ENCODE assay signal across 8 cellular contexts in genomic region chr9:123268240-123268949, GRCh38. TPM values are rescaled to one million over a fixed set of nuclear protein-coding genes. Genes with fewer than 3 reads are reported as not detected.
DNase-seq lines count a peak whose midpoint lies in the region; ATAC-seq and TF ChIP-seq lines count a peak whose summit lies in the region.

TSS of gene STRBP (minus strand) at chr9:123268586. CDS start at chr9:123184134, 84,452 bp downstream.

- TF ChIP-seq CTCF in GM12865 (IDR thresholded peaks at IDR 0.05; ENCODE audit: insufficient read depth, low read depth, low read length, missing control alignments) (no peak), SU-DHL-6 (IDR thresholded peaks at IDR 0.05; ENCODE audit: insufficient read depth, low read length, poor library complexity, severe bottlenecking) (no peak), type B pancreatic cell (conservative IDR thresholded peaks at IDR 0.05) (no peak)

- peaks cover 25% of the 10 kb centered on the region for H3K4me1 Mint-ChIP-seq in activated naive CD8-positive, alpha-beta T cell treated with anti-CD3 and anti-CD28 coated beads, Interleukin-2, amount 10 ng/mL, durations not matched to agents 7 days and 5 days
- H3K4me1 Mint-ChIP-seq in type B pancreatic cell (ENCODE audit: unreplicated experiment), result peaks cover 24% of the 10 kb centered on the region

- H4K20me1 ChIP-seq in SU-DHL-6 (ENCODE audit: low read depth, low read length), result peaks cover 9% of the 10 kb centered on the region; the same call in 1 of the 2 replicates

- H3K4me3 Mint-ChIP-seq in activated naive CD8-positive, alpha-beta T cell treated with anti-CD3 and anti-CD28 coated beads, Interleukin-2, amount 10 ng/mL, durations not matched to agents 7 days and 5 days, result peak within 1 kb of the TSS; percentile 86
- H3K4me3 Mint-ChIP-seq in type B pancreatic cell, result peak within 1 kb of the TSS; percentile 91

- H3K27ac ChIP-seq in SU-DHL-6 (ENCODE audit: low read depth, low read length), result peak within 1 kb of the TSS; percentile 76

- POLR2A ChIA-PET in activated naive CD8-positive, alpha-beta T cell treated with anti-CD3 and anti-CD28 coated beads, Interleukin-2, amount 10 ng/mL, durations not matched to agents 7 days and 5 days (lab: Charles Lee), result interaction anchor here (0.6 to 1.0 kb wide), 4 partner anchors 25 to 127 kb away, joined by 3 to 7 read pairs (median 4); no protein-coding TSS in a partner anchor

- H3K9me2 ChIP-seq in SU-DHL-6 (replicated peaks; ENCODE audit: insufficient read depth, low read length), result no peaks in the 10 kb centered on the region

- no peaks in the 10 kb centered on the region for H3K9me3 ChIP-seq in SU-DHL-6 (ENCODE audit: insufficient read depth, low read length)

- H3K4me3 ChIP-seq in GM12865 (ENCODE audit: low read depth, low read length) (peak within 1 kb of the TSS; percentile 89), SU-DHL-6 (ENCODE audit: insufficient read depth, low read length, poor library complexity, severe bottlenecking) (peak within 1 kb of the TSS; percentile 92)

- H3F3A ChIP-seq in SU-DHL-6 (ENCODE audit: insufficient read depth), result peaks cover 16% of the 10 kb centered on the region

- no peaks in the 10 kb centered on the region for H3K36me3 ChIP-seq in SU-DHL-6 (ENCODE audit: low read length)

- peaks cover 48% of the 10 kb centered on the region for H3K79me2 ChIP-seq in SU-DHL-6 (ENCODE audit: insufficient read depth, low read length)

- H3K36me3 Mint-ChIP-seq in activated naive CD8-positive, alpha-beta T cell treated with anti-CD3 and anti-CD28 coated beads, Interleukin-2, amount 10 ng/mL, durations not matched to agents 7 days and 5 days, result peaks cover 8% of the 10 kb centered on the region
- H3K36me3 Mint-ChIP-seq in type B pancreatic cell, result no peaks in the 10 kb centered on the region

- no peaks in the 10 kb centered on the region for H3K9me3 Mint-ChIP-seq in activated naive CD8-positive, alpha-beta T cell treated with anti-CD3 and anti-CD28 coated beads, Interleukin-2, amount 10 ng/mL, durations not matched to agents 7 days and 5 days
- no peaks in the 10 kb centered on the region for H3K9me3 Mint-ChIP-seq in type B pancreatic cell

- ATAC-seq in HG02678 (IDR thresholded peaks at IDR 0.05; ENCODE audit: unreplicated experiment), result peak; percentile 92
- ATAC-seq in activated naive CD8-positive, alpha-beta T cell treated with anti-CD3 and anti-CD28 coated beads, Interleukin-2, amount 10 ng/mL, durations not matched to agents 7 days and 5 days (ENCODE audit: low read depth), result peak; percentile 93

- peak within 1 kb of the TSS; percentile 74 for H3K27ac Mint-ChIP-seq in activated naive CD8-positive, alpha-beta T cell treated with anti-CD3 and anti-CD28 coated beads, Interleukin-2, amount 10 ng/mL, durations not matched to agents 7 days and 5 days
- peak within 1 kb of the TSS; percentile 44 for H3K27ac Mint-ChIP-seq in type B pancreatic cell

- DNase-seq in GM12865 (ENCODE audit: low read depth), result peak; percentile 97
- DNase-seq in NCI-H1105 (lab: John Stamatoyannopoulos, UW), result peak; percentile 90
- peak; percentile 97 for DNase-seq in activated naive CD8-positive, alpha-beta T cell treated with anti-CD3 and anti-CD28 coated beads, Interleukin-2, amount 10 ng/mL, durations not matched to agents 7 days and 5 days
- peak; percentile 95 for DNase-seq in cardiac septum (ENCODE audit: low spot score)
- peak; percentile 73 for DNase-seq in pons (ENCODE audit: low spot score)
- peak; percentile 96 for DNase-seq in type B pancreatic cell (ENCODE audit: extremely low spot score, unreplicated experiment)

- intact Hi-C loops in cardiac septum (cut with DNase I), result loop anchor here (5.0 kb wide), 1 partner anchor 74 kb away; no protein-coding TSS in a partner anchor

- H3K27me3 ChIP-seq in SU-DHL-6 (ENCODE audit: low read length), result no peaks in the 10 kb centered on the region

- peak within 1 kb of the TSS; percentile 79 for H2AFZ ChIP-seq in SU-DHL-6 (ENCODE audit: low read depth, low read length, severe bottlenecking)

- peaks cover 7% of the 10 kb centered on the region for H3K27me3 Mint-ChIP-seq in activated naive CD8-positive, alpha-beta T cell treated with anti-CD3 and anti-CD28 coated beads, Interleukin-2, amount 10 ng/mL, durations not matched to agents 7 days and 5 days
- H3K27me3 Mint-ChIP-seq in type B pancreatic cell, result peaks cover 4% of the 10 kb centered on the region

- peak within 1 kb of the TSS; percentile 90 for H3K9ac ChIP-seq in SU-DHL-6 (ENCODE audit: low read length)

- H3K4me2 ChIP-seq in SU-DHL-6 (ENCODE audit: low read depth, low read length, poor library complexity, severe bottlenecking), result peak within 1 kb of the TSS; percentile 76

RNA-seq across cellular contexts. Expression of gene STRBP, which starts in this region (rescaled TPM):
- 10 to 100 TPM; 30.3 to 31.0 TPM for total RNA-seq in activated naive CD8-positive, alpha-beta T cell treated with anti-CD3 and anti-CD28 coated beads, Interleukin-2, amount 10 ng/mL, durations not matched to agents 7 days and 5 days
- 16.1 TPM for total RNA-seq in cardiac septum
- total RNA-seq in type B pancreatic cell (ENCODE audit: low replicate concordance), result 51.1 and 56.7 TPM in 2 replicates

Comparison
In these comparisons a context has a peak if more than half of its experiments do, and no peak if none do; other contexts are left out.
1. Peak in every context shown above with its lines: DNase-seq, ATAC-seq, H3K4me3 ChIP-seq and H3K27ac ChIP-seq.